Comparison of ENCODE assay signal across 19 cellular contexts in genomic region chr10:11264481-11265044, GRCh38.
DNase-seq lines count a peak whose midpoint lies in the region; ATAC-seq and TF ChIP-seq lines count a peak whose summit lies in the region.
"Had no signal": no experiment of that assay in that cellular context is flagged by ENCODE, and none has a peak within 500 bp of the region (broad histone marks: within the 10 kb centered on the region; RNA-seq: fewer than 3 reads in every experiment).

No MANE protein-coding gene starts in this region.

- DNase-seq in CD4-positive, CD25-positive, alpha-beta regulatory T cell: no peak
- peak in 1 of 7 experiments; percentile 25 for DNase-seq in CD8-positive, alpha-beta T cell
- no peak for DNase-seq in activated T-helper 1 cell treated with anti-CD3 and anti-CD28 coated beads, Interleukin-12 subunit alpha, Interleukin-12 subunit beta, Interleukin-2, Interleukin-4 antibody, amounts not matched to agents 30 ng/mL and 10 ng/mL and 1 ng/mL, durations not matched to agents 14 hours and 24 hours and 36 hours (ENCODE audit: low spot score)
- DNase-seq in foreskin melanocyte (peak; percentile 44), ecto neural progenitor cell (ENCODE audit: low spot score) (no peak), HK-2 (ENCODE audit: unreplicated experiment) (no peak)
- no peak for DNase-seq in stimulated activated CD4-positive, alpha-beta T cell treated with anti-CD3 and anti-CD28 coated beads, Interleukin-15, amount 100 ng/mL, for 24 hours
- DNase-seq: adrenal gland; BE2C; islet precursor cell; mammary epithelial cell; NCI-H2029 treated with DMSO at 0.1 percent for 48 hours; NCI-H510A treated with DMSO at 0.1 percent for 48 hours; SHP77 treated with DMSO at 0.1 percent for 48 hours; stimulated activated CD4-positive, alpha-beta T cell treated with anti-CD3 and anti-CD28 coated beads, Interleukin-4, amount 100 ng/mL, for 24 hours; T-helper 9 cell; testis had no signal

- H3K27me3 Mint-ChIP-seq in CD4-positive, CD25-positive, alpha-beta regulatory T cell: no peaks in the 10 kb centered on the region
- H3K27me3 Mint-ChIP-seq in CD8-positive, alpha-beta T cell (ENCODE audit: low read depth): no peaks in the 10 kb centered on the region
- no peaks in the 10 kb centered on the region for H3K27me3 Mint-ChIP-seq in activated T-helper 1 cell treated with anti-CD3 and anti-CD28 coated beads, Interleukin-12 subunit alpha, Interleukin-12 subunit beta, Interleukin-2, Interleukin-4 antibody, amounts not matched to agents 30 ng/mL and 10 ng/mL and 1 ng/mL, durations not matched to agents 14 hours and 24 hours and 36 hours (ENCODE audit: insufficient read depth)
- H3K27me3 Mint-ChIP-seq: central memory CD8-positive, alpha-beta T cell had no signal

- H3K9me3 Mint-ChIP-seq in CD4-positive, CD25-positive, alpha-beta regulatory T cell: no peaks in the 10 kb centered on the region
- H3K9me3 Mint-ChIP-seq in CD8-positive, alpha-beta T cell: no peaks in the 10 kb centered on the region
- H3K9me3 Mint-ChIP-seq in activated T-helper 1 cell treated with anti-CD3 and anti-CD28 coated beads, Interleukin-12 subunit alpha, Interleukin-12 subunit beta, Interleukin-2, Interleukin-4 antibody, amounts not matched to agents 30 ng/mL and 10 ng/mL and 1 ng/mL, durations not matched to agents 14 hours and 24 hours and 36 hours: no peaks in the 10 kb centered on the region
- H3K9me3 Mint-ChIP-seq: central memory CD8-positive, alpha-beta T cell had no signal

- peak overlapping the region; percentile 57 to 91 (median 60) for H3K27ac Mint-ChIP-seq in CD4-positive, CD25-positive, alpha-beta regulatory T cell
- peak overlapping the region; percentile 82 for H3K27ac Mint-ChIP-seq in CD8-positive, alpha-beta T cell
- H3K27ac Mint-ChIP-seq in activated T-helper 1 cell treated with anti-CD3 and anti-CD28 coated beads, Interleukin-12 subunit alpha, Interleukin-12 subunit beta, Interleukin-2, Interleukin-4 antibody, amounts not matched to agents 30 ng/mL and 10 ng/mL and 1 ng/mL, durations not matched to agents 14 hours and 24 hours and 36 hours: peak overlapping the region; percentile 19

- CTCF ChIA-PET in CD8-positive, alpha-beta T cell (lab: Charles Lee): interaction anchor here (0.7 to 1.7 kb wide), 3 partner anchors 27 to 151 kb away, joined by 3 to 5 read pairs (median 5); no protein-coding TSS in a partner anchor

- peaks cover 53 to 93% (median 59%) of the 10 kb centered on the region in 4 donors for H3K4me1 Mint-ChIP-seq in CD4-positive, CD25-positive, alpha-beta regulatory T cell
- peaks cover 92% of the 10 kb centered on the region for H3K4me1 Mint-ChIP-seq in CD8-positive, alpha-beta T cell (ENCODE audit: low read depth)
- peaks cover 74% of the 10 kb centered on the region for H3K4me1 Mint-ChIP-seq in activated T-helper 1 cell treated with anti-CD3 and anti-CD28 coated beads, Interleukin-12 subunit alpha, Interleukin-12 subunit beta, Interleukin-2, Interleukin-4 antibody, amounts not matched to agents 30 ng/mL and 10 ng/mL and 1 ng/mL, durations not matched to agents 14 hours and 24 hours and 36 hours (ENCODE audit: low read depth)

- POLR2A ChIA-PET in CD8-positive, alpha-beta T cell (lab: Charles Lee): interaction anchor here (1.2 kb wide), 1 partner anchor 151 kb away, joined by 3 read pairs; no protein-coding TSS in a partner anchor

- no peak overlapping the region for H3K4me3 ChIP-seq in CD4-positive, CD25-positive, alpha-beta regulatory T cell (ENCODE audit: low read depth, low read length)
- H3K4me3 ChIP-seq in CD8-positive, alpha-beta T cell (ENCODE audit: low read depth, low read length): no peak overlapping the region
- H3K4me3 ChIP-seq: adrenal gland, testis had no signal

- no peak for TF ChIP-seq CTCF in CD8-positive, alpha-beta T cell (IDR thresholded peaks at IDR 0.05)

- H3K9me3 ChIP-seq in CD4-positive, CD25-positive, alpha-beta regulatory T cell (ENCODE audit: control insufficient read depth in 2 of 2, low read length in 2 of 2): no peaks in the 10 kb centered on the region
- no peaks in the 10 kb centered on the region for H3K9me3 ChIP-seq in CD8-positive, alpha-beta T cell (ENCODE audit: low read length)
- H3K9me3 ChIP-seq: adrenal gland, BE2C, testis had no signal

- intact Hi-C loops in CD8-positive, alpha-beta T cell (cut with DNase I, micrococcal nuclease): loop anchor here (5.0 kb wide), 2 partner anchors 37 to 47 kb away; no protein-coding TSS in a partner anchor
- intact Hi-C loops in activated T-helper 1 cell treated with anti-CD3 and anti-CD28 coated beads, Interleukin-12 subunit alpha, Interleukin-12 subunit beta, Interleukin-2, Interleukin-4 antibody, amounts not matched to agents 30 ng/mL and 10 ng/mL and 1 ng/mL, durations not matched to agents 14 hours and 24 hours and 36 hours (cut with micrococcal nuclease): no loop called here

- ATAC-seq in CD4-positive, CD25-positive, alpha-beta regulatory T cell (ENCODE audit: low read depth in 2 of 2): no peak
- ATAC-seq in CD8-positive, alpha-beta T cell: no peak

- H3K4me3 Mint-ChIP-seq in CD4-positive, CD25-positive, alpha-beta regulatory T cell: peak overlapping the region in 1 of 4 donors; percentile 12
- H3K4me3 Mint-ChIP-seq in CD8-positive, alpha-beta T cell: no peak overlapping the region
- H3K4me3 Mint-ChIP-seq in activated T-helper 1 cell treated with anti-CD3 and anti-CD28 coated beads, Interleukin-12 subunit alpha, Interleukin-12 subunit beta, Interleukin-2, Interleukin-4 antibody, amounts not matched to agents 30 ng/mL and 10 ng/mL and 1 ng/mL, durations not matched to agents 14 hours and 24 hours and 36 hours: no peak overlapping the region
- H3K4me3 Mint-ChIP-seq: central memory CD8-positive, alpha-beta T cell had no signal

- peak overlapping the region; percentile 42 for H3K27ac ChIP-seq in CD4-positive, CD25-positive, alpha-beta regulatory T cell (ENCODE audit: insufficient read depth, low read length, poor library complexity, severe bottlenecking)
- no peak overlapping the region for H3K27ac ChIP-seq in CD8-positive, alpha-beta T cell (ENCODE audit: low read depth, low read length)
- H3K27ac ChIP-seq: adrenal gland, KMS-11, testis had no signal

- peaks cover 41% of the 10 kb centered on the region for H3K4me1 ChIP-seq in CD4-positive, CD25-positive, alpha-beta regulatory T cell (ENCODE audit: control insufficient read depth, insufficient read depth, low read length, poor library complexity, severe bottlenecking)
- peaks cover 37% of the 10 kb centered on the region for H3K4me1 ChIP-seq in CD8-positive, alpha-beta T cell (ENCODE audit: insufficient read depth, low read length)
- H3K4me1 ChIP-seq: adrenal gland, BE2C had no signal

- no peaks in the 10 kb centered on the region for H3K27me3 ChIP-seq in CD4-positive, CD25-positive, alpha-beta regulatory T cell (ENCODE audit: control insufficient read depth, insufficient read depth, low read length)
- no peaks in the 10 kb centered on the region for H3K27me3 ChIP-seq in CD8-positive, alpha-beta T cell (ENCODE audit: insufficient read depth, low read length)
- H3K27me3 ChIP-seq: adrenal gland, BE2C, testis had no signal

- peaks cover 90% of the 10 kb centered on the region for H3K36me3 ChIP-seq in CD4-positive, CD25-positive, alpha-beta regulatory T cell (ENCODE audit: control insufficient read depth, insufficient read depth, low read length)
- H3K36me3 ChIP-seq in CD8-positive, alpha-beta T cell (ENCODE audit: insufficient read depth, low read length): peaks cover 51% of the 10 kb centered on the region
- H3K36me3 ChIP-seq: adrenal gland, BE2C had no signal

- peaks cover 62% of the 10 kb centered on the region for H3K36me3 Mint-ChIP-seq in CD4-positive, CD25-positive, alpha-beta regulatory T cell
- H3K36me3 Mint-ChIP-seq in CD8-positive, alpha-beta T cell: peaks cover 92% of the 10 kb centered on the region
- H3K36me3 Mint-ChIP-seq in activated T-helper 1 cell treated with anti-CD3 and anti-CD28 coated beads, Interleukin-12 subunit alpha, Interleukin-12 subunit beta, Interleukin-2, Interleukin-4 antibody, amounts not matched to agents 30 ng/mL and 10 ng/mL and 1 ng/mL, durations not matched to agents 14 hours and 24 hours and 36 hours (ENCODE audit: low read depth): peaks cover 53% of the 10 kb centered on the region

Comparison
In these comparisons a context has a peak if more than half of its experiments do, and no peak if none do; other contexts are left out.
1. H3K27ac Mint-ChIP-seq: peak in every context shown above with its lines; median percentile 82 in CD8-positive, alpha-beta T cell; 60 in CD4-positive, CD25-positive, alpha-beta regulatory T cell; 19 in activated T-helper 1 cell treated with anti-CD3 and anti-CD28 coated beads, Interleukin-12 subunit alpha, Interleukin-12 subunit beta, Interleukin-2, Interleukin-4 antibody, amounts not matched to agents 30 ng/mL and 10 ng/mL and 1 ng/mL, durations not matched to agents 14 hours and 24 hours and 36 hours.